In genomic region chr2:133755515-133756311, GRCh38 we compare ENCODE assay signal across 1 cellular context.
TF ChIP-seq lines count a peak whose summit lies in the region.

No MANE protein-coding gene starts in this region.

TF ChIP-seq in GM23338, 12 proteins besides CTCF, POLR2A, EP300 and RAD21 (continued from another document):
- TF ChIP-seq ZNF462 (CRISPR knock-in tag; IDR thresholded peaks at IDR 0.05): no peak
